13 cellular contexts compared by ENCODE assay signal in the genomic region with DNA sequence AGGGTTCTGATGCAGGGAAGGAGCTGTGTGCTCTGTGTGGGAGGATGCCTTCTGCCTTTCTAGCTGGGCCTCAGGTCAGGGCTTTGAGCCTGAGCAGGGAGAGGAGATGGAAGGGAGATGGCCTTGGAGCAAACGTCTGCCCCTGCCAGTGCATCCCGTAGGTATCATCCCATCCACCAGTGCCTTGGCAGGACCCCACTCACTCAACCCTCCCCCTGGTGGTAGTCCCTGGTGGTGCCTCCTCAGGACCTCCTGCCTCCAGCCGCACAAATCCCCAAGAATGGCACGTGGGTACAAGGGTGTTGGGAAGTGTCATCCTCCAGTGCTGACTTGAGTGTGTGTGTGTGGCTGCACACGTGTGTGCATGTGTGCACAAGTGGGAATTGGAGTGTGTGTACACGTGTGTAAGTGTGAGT. TPM values are rescaled to one million over a fixed set of nuclear protein-coding genes. Genes with fewer than 3 reads are reported as not detected.
DNase-seq lines count a peak whose midpoint lies in the region; ATAC-seq and TF ChIP-seq lines count a peak whose summit lies in the region.
"Had no signal": no experiment of that assay in that cellular context is flagged by ENCODE, and none has a peak within 500 bp of the region (broad histone marks: within the 10 kb centered on the region; RNA-seq: fewer than 3 reads in every experiment).

No MANE protein-coding gene starts in this region.

- H3K27ac ChIP-seq in OCI-LY3 (ENCODE audit: low read length): no peak overlapping the region
- H3K27ac ChIP-seq: right lobe of liver had no signal

- DNase-seq in activated T-cell treated with anti-CD3 and anti-CD28 coated beads, Interleukin-2, amount 50 U/mL, for 48 hours: peak; percentile 47 to 49
- DNase-seq in activated T-cell treated with anti-CD3 and anti-CD28 coated beads for 4 hours: no peak
- no peak for DNase-seq in epithelial cell of proximal tubule (ENCODE audit: low read depth)
- DNase-seq in stimulated activated CD8-positive, alpha-beta memory T cell treated with anti-CD3 and anti-CD28 coated beads, Interleukin-4, amount 100 ng/mL, for 48 hours: peak; percentile 60
- DNase-seq: activated CD4-positive, alpha-beta memory T cell treated with anti-CD3 and anti-CD28 coated beads, Interleukin-2, amount 10 ng/mL, durations not matched to agents 7 days and 5 days; C1 segment of cervical spinal cord; right lobe of liver had no signal

- H3K36me3 ChIP-seq in OCI-LY3 (replicated peaks; ENCODE audit: low read depth, low read length): no peaks in the 10 kb centered on the region
- H3K36me3 ChIP-seq: right lobe of liver had no signal

- ATAC-seq in HG03521 (IDR thresholded peaks at IDR 0.05; ENCODE audit: unreplicated experiment) (no peak), HG02938 (IDR thresholded peaks at IDR 0.05; ENCODE audit: unreplicated experiment) (no peak), GM18870 (IDR thresholded peaks at IDR 0.05; ENCODE audit: unreplicated experiment) (no peak)

- H3K9ac ChIP-seq in OCI-LY3 (ENCODE audit: low read length): no peak overlapping the region

- H3K4me1 ChIP-seq in OCI-LY3 (ENCODE audit: low read length): peaks cover 16% of the 10 kb centered on the region
- H3K4me1 ChIP-seq: right lobe of liver had no signal

- H3K79me2 ChIP-seq in OCI-LY3 (ENCODE audit: low read length): no peaks in the 10 kb centered on the region

- no peak overlapping the region for H3K4me2 ChIP-seq in OCI-LY3 (ENCODE audit: low read length)

- H4K20me1 ChIP-seq in OCI-LY3 (ENCODE audit: insufficient read depth, low read length): no peaks in the 10 kb centered on the region

- H2AFZ ChIP-seq in OCI-LY3 (ENCODE audit: low read depth, low read length): no peak overlapping the region

- no peaks in the 10 kb centered on the region for H3K9me3 ChIP-seq in OCI-LY3 (ENCODE audit: insufficient read depth, low read length)
- H3K9me3 ChIP-seq: right lobe of liver had no signal

- H3K27me3 ChIP-seq in OCI-LY3 (ENCODE audit: low read depth, low read length): no peaks in the 10 kb centered on the region
- H3K27me3 ChIP-seq: right lobe of liver had no signal

- H3K4me3 ChIP-seq in OCI-LY3 (ENCODE audit: low read length): no peak overlapping the region
- H3K4me3 ChIP-seq in epithelial cell of proximal tubule (ENCODE audit: low read depth, low read length): no peak overlapping the region
- H3K4me3 ChIP-seq: right lobe of liver had no signal

- TF ChIP-seq CTCF in OCI-LY3 (IDR thresholded peaks at IDR 0.05; ENCODE audit: low read depth, low read length) (peak; percentile 8; the same call in 1 of the 2 replicates), epithelial cell of proximal tubule (conservative IDR thresholded peaks at IDR 0.05; ENCODE audit: low read depth, low read length) (peak; percentile 44)

RNA-seq across cellular contexts. Expression of gene MICB, which starts 23.1 kb away (rescaled TPM):
- 13.0 and 40.9 TPM in 2 replicates for total RNA-seq in epithelial cell of proximal tubule

RNA-seq across cellular contexts. Expression of gene MCCD1, which starts 53.9 kb away (rescaled TPM):
- total RNA-seq in epithelial cell of proximal tubule: not detected in 2 replicates
- total RNA-seq: activated CD4-positive, alpha-beta memory T cell treated with anti-CD3 and anti-CD28 coated beads, Interleukin-2, amount 10 ng/mL, durations not matched to agents 7 days and 5 days; kidney epithelial cell; LHCN-M2; right lobe of liver had no signal

Comparison
In these comparisons a context has a peak if more than half of its experiments do, and no peak if none do; other contexts are left out.
1. DNase-seq: peak in activated T-cell treated with anti-CD3 and anti-CD28 coated beads, Interleukin-2, amount 50 U/mL, for 48 hours (2 of 2) and stimulated activated CD8-positive, alpha-beta memory T cell treated with anti-CD3 and anti-CD28 coated beads, Interleukin-4, amount 100 ng/mL, for 48 hours (single experiment); none in activated T-cell treated with anti-CD3 and anti-CD28 coated beads for 4 hours (single experiment) and epithelial cell of proximal tubule (single experiment).